8 cellular contexts compared by ENCODE assay signal in the genomic region with DNA sequence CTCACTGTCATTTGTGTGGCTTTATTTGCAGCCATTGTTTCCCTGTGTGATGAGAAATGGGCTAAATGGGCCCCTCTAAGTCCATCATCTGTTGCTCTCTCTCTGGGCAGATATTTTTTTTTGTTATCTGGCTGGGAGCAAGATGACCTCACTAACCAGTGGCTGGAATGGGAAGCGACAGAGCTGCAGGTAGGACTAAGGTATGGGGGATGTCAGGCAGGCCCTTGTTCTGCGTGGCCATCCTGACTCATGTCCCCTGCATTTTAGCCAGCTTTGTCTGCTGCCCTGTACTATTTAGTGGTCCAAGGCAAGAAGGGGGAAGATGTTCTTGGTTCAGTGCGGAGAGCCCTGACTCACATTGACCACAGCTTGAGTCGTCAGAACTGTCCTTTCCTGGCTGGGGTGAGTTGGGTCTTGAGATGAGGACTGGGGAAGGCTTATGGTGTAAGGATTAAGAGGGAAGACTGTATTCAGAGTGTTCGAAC. TPM values are rescaled to one million over a fixed set of nuclear protein-coding genes. Genes with fewer than 3 reads are reported as not detected.
DNase-seq lines count a peak whose midpoint lies in the region; ATAC-seq, FAIRE-seq and TF ChIP-seq lines count a peak whose summit lies in the region.

No MANE protein-coding gene starts in this region.

- no TSS peak for BruUV-seq in endothelial cell of umbilical vein (replicated peaks; lab: Mats Ljungman, UMichigan)

- CTCF ChIA-PET in endothelial cell of umbilical vein (lab: Charles Lee), result interaction anchor here (1.1 kb wide), 1 partner anchor 8 kb away, joined by 3 read pairs; no protein-coding TSS in a partner anchor

- ATAC-seq in GM19324 (IDR thresholded peaks at IDR 0.05; ENCODE audit: low FRiP score, unreplicated experiment), result no peak
- no peak for ATAC-seq in GM21528 (IDR thresholded peaks at IDR 0.05; ENCODE audit: low FRiP score, unreplicated experiment)

- no peaks in the 10 kb centered on the region for H3K27me3 Mint-ChIP-seq in osteocyte (ENCODE audit: unreplicated experiment)

- dilution Hi-C loops in endothelial cell of umbilical vein (cut with MboI; ENCODE audit: extremely low pct_ligation_motif_present, low sequenced_read_pairs), result no loop called here

- no peaks in the 10 kb centered on the region for H3K27me3 ChIP-seq in GM06990 (replicated peaks; ENCODE audit: control insufficient read depth, insufficient read depth, low read length)
- H3K27me3 ChIP-seq in endothelial cell of umbilical vein (ENCODE audit: control insufficient read depth in 2 of 2, insufficient read depth in 2 of 2, low read length in 2 of 2), result no peaks in the 10 kb centered on the region
- H3K27me3 ChIP-seq in ovary, result no peaks in the 10 kb centered on the region

- H3K9me1 ChIP-seq in endothelial cell of umbilical vein (replicated peaks; ENCODE audit: control insufficient read depth, extremely low read depth, insufficient read depth, low read length), result no peaks in the 10 kb centered on the region

- H3K9ac ChIP-seq in endothelial cell of umbilical vein (replicated peaks; ENCODE audit: extremely low read depth, insufficient read depth, low read length), result no peak overlapping the region

- POLR2A ChIA-PET in endothelial cell of umbilical vein (lab: Charles Lee), result interaction anchor here (0.7 kb wide), 1 partner anchor 14 kb away, joined by 3 read pairs; no protein-coding TSS in a partner anchor

- H3K9me3 Mint-ChIP-seq in osteocyte (ENCODE audit: unreplicated experiment), result no peaks in the 10 kb centered on the region

- H3K79me2 ChIP-seq in endothelial cell of umbilical vein (ENCODE audit: control insufficient read depth, insufficient read depth, low read length), result peaks cover 23% of the 10 kb centered on the region

- H3K36me3 Mint-ChIP-seq in osteocyte (ENCODE audit: unreplicated experiment), result peaks cover 28% of the 10 kb centered on the region

- H3K27ac ChIP-seq in endothelial cell of umbilical vein (ENCODE audit: insufficient read depth, low read depth, low read length) (no peak overlapping the region), ovary (no peak overlapping the region)

- H3K9me3 ChIP-seq in endothelial cell of umbilical vein (replicated peaks; ENCODE audit: control insufficient read depth, insufficient read depth, low read length) (no peaks in the 10 kb centered on the region), ovary (no peaks in the 10 kb centered on the region)

- FAIRE-seq in RCC 7860 (lab: Jason Lieb, UNC) (no peak), endothelial cell of umbilical vein (lab: Jason Lieb, UNC) (no peak)

- peak overlapping the region; percentile 86 for H3K4me3 Mint-ChIP-seq in osteocyte (ENCODE audit: unreplicated experiment)

- H3K4me1 Mint-ChIP-seq in osteocyte (ENCODE audit: unreplicated experiment), result peaks cover 24% of the 10 kb centered on the region

- peak overlapping the region; percentile 88 for H3K27ac Mint-ChIP-seq in osteocyte (ENCODE audit: unreplicated experiment)

- no peak for DNase-seq in GM06990 (ENCODE audit: extremely low read depth, insufficient read length)
- DNase-seq in RCC 7860 (ENCODE audit: low spot score), result peak; percentile 51
- DNase-seq in endothelial cell of umbilical vein (ENCODE audit: low read depth, low spot score), result no peak
- no peak for DNase-seq in osteocyte (ENCODE audit: extremely low spot score, unreplicated experiment)
- DNase-seq in ovary, result no peak
- DNase-seq in activated CD4-positive, CD25-positive, alpha-beta regulatory T cell treated with anti-CD3 and anti-CD28 coated beads, Interleukin-2, amount 50 U/mL, for 72 hours, result no peak

- intact Hi-C loops in endothelial cell of umbilical vein (cut with micrococcal nuclease), result loop anchor here (2.0 to 5.0 kb wide), 2 partner anchors 33 to 58 kb away; a partner anchor contains a TSS
- intact Hi-C loops in ovary (cut with DNase I), result no loop called here

- H4K20me1 ChIP-seq in endothelial cell of umbilical vein (replicated peaks; ENCODE audit: control insufficient read depth, extremely low read depth, insufficient read depth, low read length), result no peaks in the 10 kb centered on the region

- peak overlapping the region; percentile 99 for H3K4me3 ChIP-seq in GM06990 (replicated peaks; ENCODE audit: low read depth, low read length)
- H3K4me3 ChIP-seq in endothelial cell of umbilical vein (replicated peaks in 1 of 3; ENCODE audit: insufficient read depth in 1 of 3, low read depth in 1 of 3, low read length in 3 of 3), result peak overlapping the region in 1 of 3 experiments; percentile 94
- no peak overlapping the region for H3K4me3 ChIP-seq in ovary

- TF ChIP-seq POLR2A in endothelial cell of umbilical vein (IDR thresholded peaks at IDR 0.05; ENCODE audit: low read depth, low read length), result no peak
- no peak for TF ChIP-seq POLR2A in ovary (IDR thresholded peaks at IDR 0.05)

- TF ChIP-seq CTCF in GM06990 (IDR thresholded peaks at IDR 0.05; ENCODE audit: insufficient read depth, low read length, poor library complexity, severe bottlenecking) (no peak), endothelial cell of umbilical vein (IDR thresholded peaks at IDR 0.05; ENCODE audit: extremely low read depth in 1 of 2, insufficient read depth in 1 of 2, low read depth in 1 of 2, low read length in 2 of 2) (no peak), osteocyte (IDR thresholded peaks at IDR 0.05) (no peak), ovary (IDR thresholded peaks at IDR 0.05) (no peak)

- H3K4me2 ChIP-seq in endothelial cell of umbilical vein (ENCODE audit: insufficient read depth, low read length), result peak overlapping the region; percentile 87

- TF ChIP-seq EP300 in ovary (IDR thresholded peaks at IDR 0.05), result no peak

- H2AFZ ChIP-seq in endothelial cell of umbilical vein (ENCODE audit: low read depth, low read length), result no peak overlapping the region

- H3K36me3 ChIP-seq in GM06990 (ENCODE audit: control insufficient read depth, insufficient read depth, low read length) (peaks cover 20% of the 10 kb centered on the region), endothelial cell of umbilical vein (ENCODE audit: control insufficient read depth in 2 of 2, extremely low read depth in 1 of 2, insufficient read depth in 2 of 2, low read length in 2 of 2) (peaks cover 10 to 18% of the 10 kb centered on the region in 2 experiments), ovary (no peaks in the 10 kb centered on the region)

- H3K4me1 ChIP-seq in endothelial cell of umbilical vein (ENCODE audit: control insufficient read depth, extremely low read depth, insufficient read depth, low read length) (peaks cover 9% of the 10 kb centered on the region), ovary (ENCODE audit: insufficient read depth) (peaks cover 5% of the 10 kb centered on the region)

- 87 to 89% (median 88%) methylated on average over 5 of the region's 5 CpGs for WGBS in ovary, 3 donors

RNA-seq across cellular contexts. Expression of a gene that starts 1.3 kb away (rescaled TPM):
- total RNA-seq in endothelial cell of umbilical vein (212 and 216 TPM in 2 replicates), osteocyte (364 and 401 TPM in 2 replicates), ovary (100 to 1,000 TPM in 2 of 7 donors, 10 to 100 TPM in 5; 21.1 to 479 (median 66.4) TPM)
- polyA plus RNA-seq in endothelial cell of umbilical vein (98.8 and 118 TPM in 2 replicates), ovary (10 to 100 TPM; 30.8 to 87.4 TPM)
- polyA plus RNA-seq in endothelial cell of umbilical vein (2011; cell fraction: cytosol; rRNA removed), result 83.6 and 88.5 TPM in 2 replicates
- polyA plus RNA-seq in endothelial cell of umbilical vein (2011; cell fraction: nucleus; rRNA removed), result 558 and 575 TPM in 2 replicates
- 136 and 142 TPM in 2 replicates for polyA plus RNA-seq in endothelial cell of umbilical vein (2012)
- 174 and 202 TPM in 2 replicates for polyA minus RNA-seq in endothelial cell of umbilical vein
- polyA minus RNA-seq in endothelial cell of umbilical vein (2011; cell fraction: cytosol; rRNA and poly(A)+ RNA removed), result 99.2 TPM
- polyA minus RNA-seq in endothelial cell of umbilical vein (2011; cell fraction: nucleus; rRNA and poly(A)+ RNA removed), result 179 and 213 TPM in 2 replicates

RNA-seq across cellular contexts. Expression of a gene that starts 9.5 kb away (rescaled TPM):
- total RNA-seq in endothelial cell of umbilical vein (0.38 TPM in 1 of 2 replicates, not detected in the other), osteocyte (1.5 and 2.1 TPM in 2 replicates), ovary (1 to 10 TPM; 2.7 to 8.0 (median 4.2) TPM)
- polyA plus RNA-seq in endothelial cell of umbilical vein (0.25 and 0.35 TPM in 2 replicates), ovary (1 to 10 TPM; 2.6 to 9.5 TPM)
- 0.18 and 0.20 TPM in 2 replicates for polyA plus RNA-seq in endothelial cell of umbilical vein (2011; cell fraction: cytosol; rRNA removed)
- 0.41 and 0.66 TPM in 2 replicates for polyA plus RNA-seq in endothelial cell of umbilical vein (2011; cell fraction: nucleus; rRNA removed)
- 0.30 TPM in 1 of 2 replicates, not detected in the other for polyA plus RNA-seq in endothelial cell of umbilical vein (2012)
- polyA minus RNA-seq in endothelial cell of umbilical vein, result 1.0 and 1.8 TPM in 2 replicates
- polyA minus RNA-seq in endothelial cell of umbilical vein (2011; cell fraction: cytosol; rRNA and poly(A)+ RNA removed), result not detected
- not detected in 2 replicates for polyA minus RNA-seq in endothelial cell of umbilical vein (2011; cell fraction: nucleus; rRNA and poly(A)+ RNA removed)

RNA-seq across cellular contexts. Expression of a gene that starts 29.6 kb away (rescaled TPM):
- total RNA-seq in endothelial cell of umbilical vein (0.29 and 1.1 TPM in 2 replicates), osteocyte (3.5 and 7.7 TPM in 2 replicates), ovary (1 to 10 TPM in 2 of 7 donors, under 1 TPM in 4, not detected in 1; 0.48 to 4.1 (median 0.74) TPM)
- polyA plus RNA-seq in endothelial cell of umbilical vein (0.10 and 0.14 TPM in 2 replicates), ovary (1 to 10 TPM; 2.2 to 4.1 TPM)
- polyA plus RNA-seq in endothelial cell of umbilical vein (2011; cell fraction: cytosol; rRNA removed), result 0.09 and 0.14 TPM in 2 replicates
- 0.55 and 0.73 TPM in 2 replicates for polyA plus RNA-seq in endothelial cell of umbilical vein (2011; cell fraction: nucleus; rRNA removed)
- polyA plus RNA-seq in endothelial cell of umbilical vein (2012), result 0.25 TPM in 1 of 2 replicates, not detected in the other
- polyA minus RNA-seq in endothelial cell of umbilical vein, result not detected in 2 replicates
- 0.41 TPM for polyA minus RNA-seq in endothelial cell of umbilical vein (2011; cell fraction: cytosol; rRNA and poly(A)+ RNA removed)
- polyA minus RNA-seq in endothelial cell of umbilical vein (2011; cell fraction: nucleus; rRNA and poly(A)+ RNA removed), result not detected in 2 replicates

RNA-seq across cellular contexts. Expression of a gene that starts 31.1 kb away (rescaled TPM):
- total RNA-seq in endothelial cell of umbilical vein (9.8 and 13.7 TPM in 2 replicates), osteocyte (89.9 and 95.7 TPM in 2 replicates), ovary (10 to 100 TPM; 22.1 to 84.9 (median 29.2) TPM)
- polyA plus RNA-seq in endothelial cell of umbilical vein (15.4 and 22.0 TPM in 2 replicates), ovary (10 to 100 TPM; 34.9 to 62.1 TPM)
- polyA plus RNA-seq in endothelial cell of umbilical vein (2011; cell fraction: cytosol; rRNA removed), result 28.7 and 29.2 TPM in 2 replicates
- 124 and 158 TPM in 2 replicates for polyA plus RNA-seq in endothelial cell of umbilical vein (2011; cell fraction: nucleus; rRNA removed)
- polyA plus RNA-seq in endothelial cell of umbilical vein (2012), result 16.0 and 23.6 TPM in 2 replicates
- 11.2 and 19.1 TPM in 2 replicates for polyA minus RNA-seq in endothelial cell of umbilical vein
- 23.7 TPM for polyA minus RNA-seq in endothelial cell of umbilical vein (2011; cell fraction: cytosol; rRNA and poly(A)+ RNA removed)
- 28.1 and 41.1 TPM in 2 replicates for polyA minus RNA-seq in endothelial cell of umbilical vein (2011; cell fraction: nucleus; rRNA and poly(A)+ RNA removed)

RNA-seq across cellular contexts. Expression of a gene that starts 33.4 kb away (rescaled TPM):
- total RNA-seq in endothelial cell of umbilical vein (85.6 and 95.2 TPM in 2 replicates), osteocyte (104 and 105 TPM in 2 replicates), ovary (100 to 1,000 TPM in 2 of 7 donors, 10 to 100 TPM in 5; 25.2 to 122 (median 79.7) TPM)
- polyA plus RNA-seq in endothelial cell of umbilical vein (8.5 and 10.6 TPM in 2 replicates), ovary (10 to 100 TPM; 18.1 to 35.0 TPM)
- polyA plus RNA-seq in endothelial cell of umbilical vein (2011; cell fraction: cytosol; rRNA removed), result 8.5 and 10.6 TPM in 2 replicates
- polyA plus RNA-seq in endothelial cell of umbilical vein (2011; cell fraction: nucleus; rRNA removed), result 52.4 and 65.4 TPM in 2 replicates
- 33.6 and 37.1 TPM in 2 replicates for polyA plus RNA-seq in endothelial cell of umbilical vein (2012)
- polyA minus RNA-seq in endothelial cell of umbilical vein, result 6.7 and 17.1 TPM in 2 replicates
- polyA minus RNA-seq in endothelial cell of umbilical vein (2011; cell fraction: cytosol; rRNA and poly(A)+ RNA removed), result 16.9 TPM
- 19.2 and 25.4 TPM in 2 replicates for polyA minus RNA-seq in endothelial cell of umbilical vein (2011; cell fraction: nucleus; rRNA and poly(A)+ RNA removed)
